Comparison of ENCODE assay signal across 16 cellular contexts in the genomic region with DNA sequence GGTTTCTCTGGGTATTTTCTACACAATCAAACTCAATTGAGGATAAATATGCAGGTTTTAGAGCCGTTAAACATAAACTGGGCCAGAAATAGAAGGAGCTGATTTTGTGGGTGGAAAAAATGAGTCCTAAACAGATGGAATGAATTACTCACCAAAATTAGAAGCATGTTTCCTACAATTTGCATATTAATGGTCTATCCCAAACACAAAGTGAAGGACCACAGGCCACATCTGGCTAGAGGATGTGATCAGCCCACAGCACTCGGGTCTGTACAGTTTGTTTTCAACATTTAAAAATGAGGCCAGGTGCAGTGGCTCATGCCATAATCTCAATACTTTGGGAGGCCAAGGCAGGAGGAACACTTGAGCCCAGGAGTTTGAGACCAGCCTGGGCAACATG.
DNase-seq lines count a peak whose midpoint lies in the region; TF ChIP-seq lines count a peak whose summit lies in the region.
"Had no signal": no experiment of that assay in that cellular context is flagged by ENCODE, and none has a peak within 500 bp of the region (broad histone marks: within the 10 kb centered on the region; RNA-seq: fewer than 3 reads in every experiment).

No MANE protein-coding gene starts in this region.

- no peak overlapping the region for H3K27ac ChIP-seq in A673 (ENCODE audit: low read depth, low read length, poor library complexity, severe bottlenecking)
- peak overlapping the region in 2 of 11 experiments; percentile 5 to 46; a peak in 3 of 22 replicates for H3K27ac ChIP-seq in BLaER1 treated with 17β-estradiol and CSF1 and Interleukin-3, amounts not matched to agents 10 nM and 100 nM
- no peak overlapping the region for H3K27ac ChIP-seq in SK-N-MC
- H3K27ac ChIP-seq: A549, RWPE1 had no signal

- DNase-seq in A673 (ENCODE audit: low spot score) (peak; percentile 5), SK-N-MC (ENCODE audit: low read depth, low spot score) (peak; percentile 10), fibroblast of gingiva (ENCODE audit: low read depth) (peak; percentile 22), pons (ENCODE audit: low spot score) (no peak), NCI-H2029 treated with DMSO at 0.1 percent for 48 hours (lab: John Stamatoyannopoulos, UW) (no peak)
- DNase-seq in activated CD4-positive, alpha-beta T cell treated with anti-CD3 and anti-CD28 coated beads, Interleukin-2, amount 10 ng/mL, durations not matched to agents 24 days and 14 days: no peak
- DNase-seq: GF-D8, Kasumi-1, MM.1S, NCI-H1105, NCI-H1694, NCI-H510A had no signal

- no peak overlapping the region for H3K4me3 Mint-ChIP-seq in activated CD4-positive, alpha-beta T cell treated with anti-CD3 and anti-CD28 coated beads, Interleukin-2, amount 10 ng/mL, durations not matched to agents 24 days and 14 days
- H3K4me3 Mint-ChIP-seq: CD14-positive monocyte had no signal

- TF ChIP-seq CTCF in A673 (conservative IDR thresholded peaks at IDR 0.05; ENCODE audit: low read depth, low read length): no peak

- H4K20me1 ChIP-seq in BLaER1 treated with 17β-estradiol and CSF1 and Interleukin-3, amounts not matched to agents 10 nM and 100 nM: no peaks in the 10 kb centered on the region

- peaks cover 54% of the 10 kb centered on the region for H3K27me3 ChIP-seq in A673 (replicated peaks; ENCODE audit: insufficient read depth, low read depth, low read length, poor library complexity)
- H3K27me3 ChIP-seq in BLaER1 treated with 17β-estradiol and CSF1 and Interleukin-3, amounts not matched to agents 10 nM and 100 nM: no peaks in the 10 kb centered on the region

- H3K4me1 Mint-ChIP-seq in activated CD4-positive, alpha-beta T cell treated with anti-CD3 and anti-CD28 coated beads, Interleukin-2, amount 10 ng/mL, durations not matched to agents 24 days and 14 days: no peaks in the 10 kb centered on the region
- H3K4me1 Mint-ChIP-seq: CD14-positive monocyte had no signal

- H3K36me3 Mint-ChIP-seq in activated CD4-positive, alpha-beta T cell treated with anti-CD3 and anti-CD28 coated beads, Interleukin-2, amount 10 ng/mL, durations not matched to agents 24 days and 14 days (ENCODE audit: low read depth): no peaks in the 10 kb centered on the region
- H3K36me3 Mint-ChIP-seq: CD14-positive monocyte had no signal

- BruUV-seq in A673 (replicated peaks; lab: Mats Ljungman, UMichigan): no TSS peak

- intact Hi-C loops in A673 (cut with micrococcal nuclease; ENCODE audit: unreplicated experiment): no loop called here
- intact Hi-C loops in activated CD4-positive, alpha-beta T cell treated with anti-CD3 and anti-CD28 coated beads, Interleukin-2, amount 10 ng/mL, durations not matched to agents 24 days and 14 days (cut with micrococcal nuclease): no loop called here

- H3K9me3 ChIP-seq in A673 (ENCODE audit: low read depth, low read length, poor library complexity, severe bottlenecking) (no peaks in the 10 kb centered on the region), SK-N-MC (ENCODE audit: low read depth, low read length) (no peaks in the 10 kb centered on the region)
- H3K9me3 ChIP-seq in BLaER1 treated with 17β-estradiol and CSF1 and Interleukin-3, amounts not matched to agents 10 nM and 100 nM (replicated peaks in 1 of 11): no peaks in the 10 kb centered on the region

- no peak overlapping the region for H3K9ac ChIP-seq in BLaER1 treated with 17β-estradiol and CSF1 and Interleukin-3, amounts not matched to agents 10 nM and 100 nM
- H3K9ac ChIP-seq in SK-N-MC (ENCODE audit: insufficient read length): no peak overlapping the region

- peaks cover 5% of the 10 kb centered on the region for H3K27me3 Mint-ChIP-seq in activated CD4-positive, alpha-beta T cell treated with anti-CD3 and anti-CD28 coated beads, Interleukin-2, amount 10 ng/mL, durations not matched to agents 24 days and 14 days

- POLR2A ChIA-PET in A673 (lab: Charles Lee; ENCODE audit: low non-redundant PET): no interaction called here

- no peaks in the 10 kb centered on the region for H3K4me1 ChIP-seq in A673 (ENCODE audit: insufficient read depth, low read length, poor library complexity, severe bottlenecking)
- peaks cover 0 to 50% (median 27%) of the 10 kb centered on the region in 10 experiments; a peak in 15 of 20 replicates for H3K4me1 ChIP-seq in BLaER1 treated with 17β-estradiol and CSF1 and Interleukin-3, amounts not matched to agents 10 nM and 100 nM
- H3K4me1 ChIP-seq: A549 had no signal

- H3K27ac Mint-ChIP-seq in activated CD4-positive, alpha-beta T cell treated with anti-CD3 and anti-CD28 coated beads, Interleukin-2, amount 10 ng/mL, durations not matched to agents 24 days and 14 days: no peak overlapping the region

- H3K9me3 Mint-ChIP-seq in activated CD4-positive, alpha-beta T cell treated with anti-CD3 and anti-CD28 coated beads, Interleukin-2, amount 10 ng/mL, durations not matched to agents 24 days and 14 days: no peaks in the 10 kb centered on the region

- H3K36me3 ChIP-seq in A673 (ENCODE audit: insufficient read depth, low read length, poor library complexity, severe bottlenecking): no peaks in the 10 kb centered on the region
- H3K36me3 ChIP-seq in BLaER1 treated with 17β-estradiol and CSF1 and Interleukin-3, amounts not matched to agents 10 nM and 100 nM: no peaks in the 10 kb centered on the region
- no peaks in the 10 kb centered on the region for H3K36me3 ChIP-seq in SK-N-MC (ENCODE audit: insufficient read depth, low read length)

- H3K4me3 ChIP-seq in A673 (ENCODE audit: low read depth, low read length, poor library complexity, severe bottlenecking) (no peak overlapping the region), SK-N-MC (no peak overlapping the region)
- H3K4me3 ChIP-seq in BLaER1 treated with 17β-estradiol and CSF1 and Interleukin-3, amounts not matched to agents 10 nM and 100 nM: no peak overlapping the region
- H3K4me3 ChIP-seq: A549 had no signal

- CTCF ChIA-PET in A673 (lab: Charles Lee): no interaction called here

- H3K4me2 ChIP-seq in BLaER1 treated with 17β-estradiol and CSF1 and Interleukin-3, amounts not matched to agents 10 nM and 100 nM: peak overlapping the region in 10 of 11 experiments; percentile 2 to 83 (median 55); a peak in 17 of 22 replicates

Comparison
In these comparisons a context has a peak if more than half of its experiments do, and no peak if none do; other contexts are left out.
1. DNase-seq: peak in A673 (single experiment), SK-N-MC (single experiment) and fibroblast of gingiva (single experiment); none in pons (single experiment), NCI-H2029 treated with DMSO at 0.1 percent for 48 hours (single experiment) and activated CD4-positive, alpha-beta T cell treated with anti-CD3 and anti-CD28 coated beads, Interleukin-2, amount 10 ng/mL, durations not matched to agents 24 days and 14 days (single experiment).